In genomic region chr19:42497492-42498226, GRCh38 we compare ENCODE assay signal across 1 cellular context.
TF ChIP-seq lines count a peak whose summit lies in the region.

No MANE protein-coding gene starts in this region.

TF ChIP-seq in HepG2, 621 proteins besides CTCF, POLR2A, EP300 and RAD21 (continued from another document and continues in another):
- no peak for TF ChIP-seq ZBTB40 (IDR thresholded peaks at IDR 0.05)
- no peak; the same call in 1 of the 2 replicates for TF ChIP-seq ZBTB40 (CRISPR knock-in tag; IDR thresholded peaks at IDR 0.05)
- TF ChIP-seq LRRFIP1 (CRISPR knock-in tag; conservative IDR thresholded peaks at IDR 0.05), result no peak
- no peak for TF ChIP-seq ZNF230 (CRISPR knock-in tag; IDR thresholded peaks at IDR 0.05)
- TF ChIP-seq ZNF367 (CRISPR knock-in tag; IDR thresholded peaks at IDR 0.05; ENCODE audit: borderline replicate concordance), result no peak
- no peak for TF ChIP-seq NFE2L2 (IDR thresholded peaks at IDR 0.05; ENCODE audit: low read length)
- no peak for TF ChIP-seq GABPA (IDR thresholded peaks at IDR 0.05; ENCODE audit: low read depth, low read length)
- TF ChIP-seq GABPA (CRISPR knock-in tag; IDR thresholded peaks at IDR 0.05; ENCODE audit: low read depth), result peak; percentile 22; the same call in 1 of the 2 replicates
- peak; percentile 99 for TF ChIP-seq ASH2L (IDR thresholded peaks at IDR 0.05; ENCODE audit: insufficient read length, low read depth, low read length)
- 0 out of 4 replicates have a peak, but pooled peaks of 1 of the 2 experiments have one; percentile 8 for TF ChIP-seq REST (IDR thresholded peaks at IDR 0.05; ENCODE audit: borderline replicate concordance in 1 of 2, low read depth in 1 of 2, low read length in 2 of 2)
- peak; percentile 47 for TF ChIP-seq ZFX (CRISPR knock-in tag; IDR thresholded peaks at IDR 0.05; ENCODE audit: low read depth)
- TF ChIP-seq, protein P1, sequence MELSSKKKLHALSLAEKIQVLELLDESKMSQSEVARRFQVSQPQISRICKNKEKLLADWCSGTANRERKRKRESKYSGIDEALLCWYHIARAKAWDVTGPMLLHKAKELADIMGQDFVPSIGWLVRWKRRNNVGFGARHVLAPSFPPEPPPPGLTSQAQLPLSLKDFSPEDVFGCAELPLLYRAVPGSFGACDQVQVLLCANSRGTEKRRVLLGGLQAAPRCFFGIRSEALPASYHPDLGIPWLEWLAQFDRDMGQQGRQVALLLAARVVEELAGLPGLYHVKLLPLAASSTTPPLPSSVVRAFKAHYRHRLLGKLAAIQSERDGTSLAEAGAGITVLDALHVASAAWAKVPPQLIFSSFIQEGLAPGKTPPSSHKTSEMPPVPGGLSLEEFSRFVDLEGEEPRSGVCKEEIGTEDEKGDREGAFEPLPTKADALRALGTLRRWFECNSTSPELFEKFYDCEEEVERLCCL (CRISPR knock-in tag; IDR thresholded peaks at IDR 0.05; ENCODE audit: borderline replicate concordance), result 0 out of 2 replicates have a peak, but pooled peaks have one; percentile 44
- TF ChIP-seq, protein P2, sequence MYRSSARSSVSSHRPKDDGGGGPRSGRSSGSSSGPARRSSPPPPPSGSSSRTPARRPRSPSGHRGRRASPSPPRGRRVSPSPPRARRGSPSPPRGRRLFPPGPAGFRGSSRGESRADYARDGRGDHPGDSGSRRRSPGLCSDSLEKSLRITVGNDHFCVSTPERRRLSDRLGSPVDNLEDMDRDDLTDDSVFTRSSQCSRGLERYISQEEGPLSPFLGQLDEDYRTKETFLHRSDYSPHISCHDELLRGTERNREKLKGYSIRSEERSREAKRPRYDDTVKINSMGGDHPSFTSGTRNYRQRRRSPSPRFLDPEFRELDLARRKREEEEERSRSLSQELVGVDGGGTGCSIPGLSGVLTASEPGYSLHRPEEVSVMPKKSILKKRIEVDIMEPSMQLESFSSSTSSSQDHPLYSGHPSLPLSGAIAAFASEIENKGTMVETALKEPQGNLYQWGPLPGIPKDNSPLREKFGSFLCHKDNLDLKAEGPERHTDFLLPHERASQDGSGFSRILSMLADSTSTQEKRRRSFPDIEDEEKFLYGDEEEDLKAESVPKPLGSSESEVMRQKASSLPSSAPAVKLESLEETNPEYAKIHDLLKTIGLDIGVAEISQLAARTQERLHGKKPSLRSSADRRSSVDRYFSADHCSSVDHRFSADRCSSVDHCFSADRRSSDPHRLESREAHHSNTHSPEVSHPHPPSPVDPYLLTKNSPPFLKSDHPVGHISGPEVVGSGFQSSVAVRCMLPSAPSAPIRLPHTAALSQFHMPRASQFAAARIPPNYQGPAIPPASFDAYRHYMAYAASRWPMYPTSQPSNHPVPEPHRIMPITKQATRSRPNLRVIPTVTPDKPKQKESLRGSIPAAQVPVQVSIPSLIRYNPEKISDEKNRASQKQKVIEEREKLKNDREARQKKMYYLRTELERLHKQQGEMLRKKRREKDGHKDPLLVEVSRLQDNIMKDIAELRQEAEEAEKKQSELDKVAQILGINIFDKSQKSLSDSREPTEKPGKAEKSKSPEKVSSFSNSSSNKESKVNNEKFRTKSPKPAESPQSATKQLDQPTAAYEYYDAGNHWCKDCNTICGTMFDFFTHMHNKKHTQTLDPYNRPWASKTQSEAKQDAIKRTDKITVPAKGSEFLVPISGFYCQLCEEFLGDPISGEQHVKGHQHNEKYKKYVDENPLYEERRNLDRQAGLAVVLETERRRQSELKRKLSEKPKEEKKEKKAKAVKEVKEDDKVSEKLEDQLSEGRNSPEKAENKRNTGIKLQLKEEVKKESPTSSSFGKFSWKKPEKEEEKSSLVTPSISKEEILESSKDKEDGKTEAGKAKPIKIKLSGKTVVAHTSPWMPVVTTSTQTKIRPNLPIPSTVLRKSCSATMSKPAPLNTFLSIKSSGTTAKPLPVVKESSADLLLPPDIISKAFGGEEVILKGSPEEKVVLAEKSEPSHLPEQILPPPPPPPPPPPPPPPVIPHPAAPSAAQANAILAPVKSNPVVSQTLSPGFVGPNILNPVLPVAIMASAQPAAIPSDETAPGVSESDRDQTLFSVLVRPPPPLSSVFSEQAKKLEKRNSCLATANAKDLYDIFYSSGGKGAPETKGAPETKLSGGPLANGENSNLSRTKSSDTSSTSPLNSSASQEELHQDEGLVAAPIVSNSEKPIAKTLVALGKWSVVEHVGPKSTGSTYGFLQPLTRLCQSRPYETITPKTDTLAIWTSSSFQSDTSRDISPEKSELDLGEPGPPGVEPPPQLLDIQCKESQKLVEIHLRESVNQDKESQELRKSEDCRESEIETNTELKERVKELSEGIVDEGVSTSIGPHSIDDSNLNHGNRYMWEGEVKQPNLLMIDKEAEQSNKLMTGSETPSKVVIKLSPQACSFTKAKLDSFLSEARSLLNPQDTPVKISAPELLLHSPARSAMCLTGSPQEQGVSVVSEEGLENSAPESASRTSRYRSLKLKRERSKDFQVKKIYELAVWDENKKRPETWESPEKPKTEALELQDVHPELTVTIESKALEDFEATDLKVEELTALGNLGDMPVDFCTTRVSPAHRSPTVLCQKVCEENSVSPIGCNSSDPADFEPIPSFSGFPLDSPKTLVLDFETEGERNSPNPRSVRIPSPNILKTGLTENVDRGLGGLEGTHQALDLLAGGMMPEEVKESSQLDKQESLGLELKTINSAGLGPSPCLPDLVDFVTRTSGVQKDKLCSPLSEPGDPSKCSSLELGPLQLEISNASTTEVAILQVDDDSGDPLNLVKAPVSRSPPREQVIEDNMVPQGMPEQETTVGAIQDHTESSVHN (CRISPR knock-in tag; IDR thresholded peaks at IDR 0.05), result no peak
- peak; percentile 57; the same call in 1 of the 2 replicates for TF ChIP-seq ZNF761 (CRISPR knock-in tag; conservative IDR thresholded peaks at IDR 0.05)
- TF ChIP-seq RCOR2 (CRISPR knock-in tag; IDR thresholded peaks at IDR 0.05), result peak; percentile 75
